10 cellular contexts compared by ENCODE assay signal in the genomic region with DNA sequence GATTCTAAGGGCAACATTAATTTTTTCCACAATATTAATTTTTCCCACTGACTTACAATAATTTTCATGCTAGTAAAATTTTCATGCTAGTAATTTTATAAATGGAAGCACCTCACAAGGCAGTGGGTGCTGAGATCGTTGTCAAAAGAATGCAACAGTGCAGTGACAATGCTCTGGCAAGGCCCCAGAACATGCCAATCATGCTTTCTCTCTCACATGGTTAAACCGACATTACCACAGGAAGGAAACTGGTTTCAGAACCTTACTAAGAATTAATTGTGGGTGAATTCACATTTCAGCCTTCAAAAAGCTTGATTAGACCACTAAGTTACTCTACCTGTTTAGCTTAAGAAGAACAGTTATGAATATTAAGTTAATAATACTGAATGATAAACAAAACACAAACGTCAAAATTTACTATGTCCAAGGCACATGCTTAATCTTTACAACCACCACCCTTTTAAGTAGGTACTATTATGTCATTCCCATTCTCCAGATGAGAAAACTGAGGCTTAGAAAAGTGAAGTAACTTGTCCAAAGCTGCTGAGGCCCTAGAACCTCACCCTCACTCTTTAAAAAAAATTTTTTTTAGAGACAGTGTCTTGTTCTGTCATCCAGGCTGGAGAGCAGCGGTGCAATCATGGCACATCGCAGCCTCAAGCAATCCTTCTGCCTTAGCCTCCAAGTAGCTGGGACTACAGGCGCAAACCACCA. TPM values are rescaled to one million over a fixed set of nuclear protein-coding genes. Genes with fewer than 3 reads are reported as not detected.
DNase-seq lines count a peak whose midpoint lies in the region; ATAC-seq and TF ChIP-seq lines count a peak whose summit lies in the region.
"Had no signal": no experiment of that assay in that cellular context is flagged by ENCODE, and none has a peak within 500 bp of the region (broad histone marks: within the 10 kb centered on the region; RNA-seq: fewer than 3 reads in every experiment).

No MANE protein-coding gene starts in this region.

- no peak overlapping the region for H3K4me3 Mint-ChIP-seq in activated T-cell treated with anti-CD3 and anti-CD28 coated beads, Interleukin-2, amount 50 U/mL, for 72 hours
- no peak overlapping the region for H3K4me3 Mint-ChIP-seq in activated CD4-positive, alpha-beta memory T cell treated with anti-CD3 and anti-CD28 coated beads, Interleukin-2, amount 10 ng/mL, durations not matched to agents 7 days and 5 days
- H3K4me3 Mint-ChIP-seq: B cell had no signal

- TF ChIP-seq POLR2A in lower leg skin (IDR thresholded peaks at IDR 0.05) = no peak

- CTCF ChIA-PET in activated CD4-positive, alpha-beta memory T cell treated with anti-CD3 and anti-CD28 coated beads, Interleukin-2, amount 10 ng/mL, durations not matched to agents 7 days and 5 days (lab: Charles Lee) = no interaction called here

- DNase-seq in activated T-cell treated with anti-CD3 and anti-CD28 coated beads, Interleukin-2, amount 50 U/mL, for 72 hours = peak in 1 of 2 donors; percentile 9
- no peak for DNase-seq in activated T-cell treated with anti-CD3 and anti-CD28 coated beads, Interleukin-2, amount 50 U/mL, for 1 hour
- DNase-seq in activated CD4-positive, alpha-beta memory T cell treated with anti-CD3 and anti-CD28 coated beads, Interleukin-2, amount 10 ng/mL, durations not matched to agents 7 days and 5 days = peak; percentile 33
- DNase-seq in renal cortical epithelial cell (ENCODE audit: low read depth) (peak; percentile 82), Ammon's horn (ENCODE audit: low spot score) (no peak), lower leg skin (ENCODE audit: low spot score in 2 of 2) (no peak)
- DNase-seq: NCI-H446 had no signal

- peak; percentile 38 to 53 for ATAC-seq in activated T-cell treated with anti-CD3 and anti-CD28 coated beads, Interleukin-2, amount 50 U/mL, for 72 hours (replicated peaks in 1 of 2)
- ATAC-seq in HG03432 (IDR thresholded peaks at IDR 0.05; ENCODE audit: unreplicated experiment) (peak; percentile 87), GM19463 (IDR thresholded peaks at IDR 0.05; ENCODE audit: unreplicated experiment) (no peak)

- no peak overlapping the region for H3K4me3 ChIP-seq in lower leg skin (ENCODE audit: low read depth, poor library complexity, severe bottlenecking)

- peaks cover 31% of the 10 kb centered on the region for H3K27me3 Mint-ChIP-seq in activated T-cell treated with anti-CD3 and anti-CD28 coated beads, Interleukin-2, amount 50 U/mL, for 72 hours (ENCODE audit: low read depth)
- H3K27me3 Mint-ChIP-seq in activated CD4-positive, alpha-beta memory T cell treated with anti-CD3 and anti-CD28 coated beads, Interleukin-2, amount 10 ng/mL, durations not matched to agents 7 days and 5 days = peaks cover 23% of the 10 kb centered on the region
- H3K27me3 Mint-ChIP-seq: B cell had no signal

- 61% methylated on average over 6 of the region's 6 CpGs for WGBS in lower leg skin, 2 donors

- POLR2A ChIA-PET in activated CD4-positive, alpha-beta memory T cell treated with anti-CD3 and anti-CD28 coated beads, Interleukin-2, amount 10 ng/mL, durations not matched to agents 7 days and 5 days (lab: Charles Lee) = interaction anchor here (1.0 kb wide), 1 partner anchor 19 kb away, joined by 3 read pairs; no protein-coding TSS in a partner anchor

- intact Hi-C loops in lower leg skin (cut with DNase I; ENCODE audit: low total_unique reads) = no loop called here

- no peak overlapping the region for H3K27ac Mint-ChIP-seq in activated T-cell treated with anti-CD3 and anti-CD28 coated beads, Interleukin-2, amount 50 U/mL, for 72 hours
- no peak overlapping the region for H3K27ac Mint-ChIP-seq in activated CD4-positive, alpha-beta memory T cell treated with anti-CD3 and anti-CD28 coated beads, Interleukin-2, amount 10 ng/mL, durations not matched to agents 7 days and 5 days
- H3K27ac Mint-ChIP-seq: B cell had no signal

- H3K36me3 Mint-ChIP-seq in activated T-cell treated with anti-CD3 and anti-CD28 coated beads, Interleukin-2, amount 50 U/mL, for 72 hours (ENCODE audit: insufficient read depth in 2 of 2) = no peaks in the 10 kb centered on the region
- H3K36me3 Mint-ChIP-seq in activated CD4-positive, alpha-beta memory T cell treated with anti-CD3 and anti-CD28 coated beads, Interleukin-2, amount 10 ng/mL, durations not matched to agents 7 days and 5 days (ENCODE audit: low read depth) = no peaks in the 10 kb centered on the region

- peaks cover 6% of the 10 kb centered on the region for H3K4me1 Mint-ChIP-seq in activated T-cell treated with anti-CD3 and anti-CD28 coated beads, Interleukin-2, amount 50 U/mL, for 72 hours (ENCODE audit: low read depth)
- peaks cover 11% of the 10 kb centered on the region for H3K4me1 Mint-ChIP-seq in activated CD4-positive, alpha-beta memory T cell treated with anti-CD3 and anti-CD28 coated beads, Interleukin-2, amount 10 ng/mL, durations not matched to agents 7 days and 5 days

- no peak for TF ChIP-seq CTCF in lower leg skin (IDR thresholded peaks at IDR 0.05)

- no peaks in the 10 kb centered on the region for H3K9me3 Mint-ChIP-seq in activated T-cell treated with anti-CD3 and anti-CD28 coated beads, Interleukin-2, amount 50 U/mL, for 72 hours
- H3K9me3 Mint-ChIP-seq in activated CD4-positive, alpha-beta memory T cell treated with anti-CD3 and anti-CD28 coated beads, Interleukin-2, amount 10 ng/mL, durations not matched to agents 7 days and 5 days = no peaks in the 10 kb centered on the region

RNA-seq across cellular contexts. Expression of gene OPHN1, which starts 10.0 kb away (rescaled TPM):
- total RNA-seq in activated T-cell treated with anti-CD3 and anti-CD28 coated beads, Interleukin-2, amount 50 U/mL, for 72 hours = under 1 TPM in 1 of 2 donors, not detected in 1; 0.12 TPM
- total RNA-seq in activated CD4-positive, alpha-beta memory T cell treated with anti-CD3 and anti-CD28 coated beads, Interleukin-2, amount 10 ng/mL, durations not matched to agents 7 days and 5 days = under 1 TPM; 0.10 to 0.30 TPM
- total RNA-seq in renal cortical epithelial cell = 12.5 and 13.9 TPM in 2 replicates
- total RNA-seq in lower leg skin = 10 to 100 TPM in 1 of 4 donors, 1 to 10 TPM in 3; 4.9 to 20.1 (median 8.1) TPM

RNA-seq across cellular contexts. Expression of gene YIPF6, which starts 55.5 kb away (rescaled TPM):
- total RNA-seq in activated T-cell treated with anti-CD3 and anti-CD28 coated beads, Interleukin-2, amount 50 U/mL, for 72 hours = 10 to 100 TPM; 26.4 to 31.5 TPM
- total RNA-seq in activated CD4-positive, alpha-beta memory T cell treated with anti-CD3 and anti-CD28 coated beads, Interleukin-2, amount 10 ng/mL, durations not matched to agents 7 days and 5 days = 10 to 100 TPM; 20.7 to 24.5 TPM
- total RNA-seq in renal cortical epithelial cell (43.7 and 44.8 TPM in 2 replicates), lower leg skin (10 to 100 TPM; 12.6 to 33.2 (median 24.9) TPM)

Comparison
In these comparisons a context has a peak if more than half of its experiments do, and no peak if none do; other contexts are left out.
1. DNase-seq: peak in activated CD4-positive, alpha-beta memory T cell treated with anti-CD3 and anti-CD28 coated beads, Interleukin-2, amount 10 ng/mL, durations not matched to agents 7 days and 5 days (single experiment) and renal cortical epithelial cell (single experiment); none in activated T-cell treated with anti-CD3 and anti-CD28 coated beads, Interleukin-2, amount 50 U/mL, for 1 hour (single experiment), Ammon's horn (single experiment) and lower leg skin (0 of 2).
2. RNA of gene OPHN1, which starts 10.0 kb away (total RNA-seq): 12.5 to 13.9 TPM in renal cortical epithelial cell and 4.9 to 20.1 TPM in lower leg skin; 0.10 to 0.30 TPM in activated CD4-positive, alpha-beta memory T cell treated with anti-CD3 and anti-CD28 coated beads, Interleukin-2, amount 10 ng/mL, durations not matched to agents 7 days and 5 days and 0.12 TPM in activated T-cell treated with anti-CD3 and anti-CD28 coated beads, Interleukin-2, amount 50 U/mL, for 72 hours; every median in the first group is over 4 times any median in the second.